ENCODE assay signal across 27 cellular contexts in the genomic region with DNA sequence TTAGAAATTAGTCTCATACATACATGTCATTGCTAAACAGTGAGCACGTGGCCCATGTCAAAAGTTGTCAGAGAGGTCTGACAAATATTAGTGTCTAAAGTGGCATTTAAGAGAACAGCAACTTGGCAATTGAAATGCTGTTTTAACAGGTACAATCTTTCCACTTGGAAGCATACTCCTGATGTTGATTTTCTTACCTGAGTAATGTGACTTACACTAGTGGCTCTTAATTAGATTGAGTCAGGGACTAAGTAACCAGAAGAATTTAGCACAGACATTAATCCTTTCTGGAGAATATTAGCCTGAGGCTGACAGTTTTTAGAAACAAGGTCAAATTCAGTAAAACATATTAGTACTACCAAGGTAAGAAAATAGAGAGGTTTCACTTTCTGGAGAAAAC.
A peak's percentile ranks its signal among the peaks of the same experiment; 100 is the strongest.
DNase-seq lines count a peak whose midpoint lies in the region; ATAC-seq and TF ChIP-seq lines count a peak whose summit lies in the region.
"Had no signal": no experiment of that assay in that cellular context is flagged by ENCODE, and none has a peak within 500 bp of the region (broad histone marks: within the 10 kb centered on the region; RNA-seq: fewer than 3 reads in every experiment).

No MANE protein-coding gene starts in this region.

- TF ChIP-seq POLR2A in breast epithelium (IDR thresholded peaks at IDR 0.05): no peak

- H3K27ac ChIP-seq in mammary epithelial cell (ENCODE audit: insufficient read depth, low read depth, low read length): no peak overlapping the region
- H3K27ac ChIP-seq in breast epithelium: no peak overlapping the region
- no peak overlapping the region for H3K27ac ChIP-seq in OCI-LY7 (ENCODE audit: low read depth, low read length, poor library complexity, severe bottlenecking)
- no peak overlapping the region for H3K27ac ChIP-seq in left lung
- H3K27ac ChIP-seq in upper lobe of right lung: no peak overlapping the region

- BruUV-seq in mammary epithelial cell (replicated peaks; lab: Mats Ljungman, UMichigan) (no TSS peak), OCI-LY7 (replicated peaks; lab: Mats Ljungman, UMichigan) (no TSS peak)

- H3K36me3 ChIP-seq in mammary epithelial cell (ENCODE audit: insufficient read depth, low read length) (no peaks in the 10 kb centered on the region), breast epithelium (no peaks in the 10 kb centered on the region), OCI-LY7 (ENCODE audit: insufficient read depth, low read length) (no peaks in the 10 kb centered on the region), left lung (no peaks in the 10 kb centered on the region), upper lobe of right lung (no peaks in the 10 kb centered on the region)
- H3K36me3 ChIP-seq: BE2C had no signal

- H3K9me2 ChIP-seq in OCI-LY7 (ENCODE audit: insufficient read depth, low read length): no peaks in the 10 kb centered on the region

- H3K4me1 ChIP-seq in mammary epithelial cell (ENCODE audit: insufficient read depth, low read length): no peaks in the 10 kb centered on the region
- H3K4me1 ChIP-seq in breast epithelium: no peaks in the 10 kb centered on the region
- no peaks in the 10 kb centered on the region for H3K4me1 ChIP-seq in OCI-LY7 (ENCODE audit: insufficient read depth, low read length, poor library complexity, severe bottlenecking)
- no peaks in the 10 kb centered on the region for H3K4me1 ChIP-seq in left lung
- no peaks in the 10 kb centered on the region for H3K4me1 ChIP-seq in upper lobe of right lung
- H3K4me1 ChIP-seq: BE2C had no signal

- intact Hi-C loops in mammary epithelial cell (cut with micrococcal nuclease): no loop called here
- intact Hi-C loops in breast epithelium (cut with DNase I; ENCODE audit: low total_unique reads): no loop called here
- intact Hi-C loops in OCI-LY7 (cut with micrococcal nuclease; ENCODE audit: unreplicated experiment): no loop called here
- intact Hi-C loops in left lung (cut with DNase I): no loop called here
- intact Hi-C loops in upper lobe of right lung (cut with DNase I): no loop called here

- DNase-seq in mammary epithelial cell (no peak), breast epithelium (ENCODE audit: low spot score in 2 of 2) (no peak), OCI-LY7 (ENCODE audit: low spot score) (no peak), left lung (peak in 1 of 2 donors; percentile 38), upper lobe of right lung (no peak), cerebellum (ENCODE audit: low spot score) (no peak), left lobe of liver (ENCODE audit: low spot score) (no peak)
- no peak for DNase-seq in effector CD8-positive, alpha-beta T cell (lab: John Stamatoyannopoulos, UW)
- DNase-seq: 8988T; ACHN; BE2C; CD8-positive, alpha-beta memory T cell; DMS79 treated with DMSO at 0.1 percent for 48 hours; GF-D8; H7; IMR-90; KG1; NCI-H1048; NCI-H1417 treated with DMSO at 0.1 percent for 48 hours; NCI-H1694 treated with DMSO at 0.1 percent for 48 hours; NCI-H2081; NCI-H226; NCI-H510A; NK-92 treated with Interleukin-12 subunit alpha and Interleukin-12 subunit beta, amount 100 ng/mL, for 24 hours; Right ventricle myocardium superior; RPMI8226; SW 1271 had no signal

- H3K4me2 ChIP-seq in mammary epithelial cell (ENCODE audit: insufficient read depth, low read depth, low read length) (no peak overlapping the region), OCI-LY7 (ENCODE audit: low read length) (no peak overlapping the region)

- no peaks in the 10 kb centered on the region for H3K9me3 ChIP-seq in mammary epithelial cell (replicated peaks; ENCODE audit: insufficient read depth, low read length)
- H3K9me3 ChIP-seq in breast epithelium: no peaks in the 10 kb centered on the region
- no peaks in the 10 kb centered on the region for H3K9me3 ChIP-seq in OCI-LY7 (ENCODE audit: low read length)
- H3K9me3 ChIP-seq in left lung: no peaks in the 10 kb centered on the region
- no peaks in the 10 kb centered on the region for H3K9me3 ChIP-seq in upper lobe of right lung
- H3K9me3 ChIP-seq: BE2C had no signal

- CTCF ChIA-PET in mammary epithelial cell (lab: Charles Lee; ENCODE audit: low non-redundant PET) (no interaction called here), OCI-LY7 (lab: Charles Lee; ENCODE audit: unreplicated experiment) (no interaction called here)

- POLR2A ChIA-PET in OCI-LY7 (lab: Charles Lee): no interaction called here

- ATAC-seq in left lung (peak; percentile 93), upper lobe of right lung (peak; percentile 81), left lobe of liver (no peak)

- WGBS in mammary epithelial cell (ENCODE audit: low coverage, missing lambda C conversion rate): 100% methylated on average over 1 of the region's 1 CpG

- H4K20me1 ChIP-seq in mammary epithelial cell (ENCODE audit: insufficient read depth, low read length) (no peaks in the 10 kb centered on the region), OCI-LY7 (ENCODE audit: insufficient read depth, low read length) (no peaks in the 10 kb centered on the region)

- no peak for TF ChIP-seq CTCF in mammary epithelial cell (conservative IDR thresholded peaks at IDR 0.05 in 1 of 2, IDR thresholded peaks at IDR 0.05 in 1 of 2; ENCODE audit: extremely low read depth in 1 of 2, insufficient read depth in 1 of 2, low read depth in 1 of 2, low read length in 2 of 2)
- no peak for TF ChIP-seq CTCF in breast epithelium (IDR thresholded peaks at IDR 0.05)
- no peak for TF ChIP-seq CTCF in OCI-LY7 (conservative IDR thresholded peaks at IDR 0.05; ENCODE audit: low read length)
- no peak for TF ChIP-seq CTCF in left lung (IDR thresholded peaks at IDR 0.05)
- TF ChIP-seq CTCF in upper lobe of right lung (IDR thresholded peaks at IDR 0.05): no peak

- no peaks in the 10 kb centered on the region for H3K27me3 ChIP-seq in mammary epithelial cell (ENCODE audit: insufficient read depth, low read length)
- no peaks in the 10 kb centered on the region for H3K27me3 ChIP-seq in breast epithelium
- no peaks in the 10 kb centered on the region for H3K27me3 ChIP-seq in left lung
- no peaks in the 10 kb centered on the region for H3K27me3 ChIP-seq in upper lobe of right lung
- H3K27me3 ChIP-seq: BE2C had no signal

- no peak overlapping the region for H3K9ac ChIP-seq in mammary epithelial cell (ENCODE audit: insufficient read depth, low read length)

- dilution Hi-C loops in mammary epithelial cell (cut with HindIII; ENCODE audit: low sequenced_read_pairs): no loop called here

- in situ Hi-C loops in mammary epithelial cell (cut with MboI; ENCODE audit: low sequenced_read_pairs in 2 of 2): no loop called here

- no peaks in the 10 kb centered on the region for H3K79me2 ChIP-seq in mammary epithelial cell (ENCODE audit: insufficient read depth, low read length)
- H3K79me2 ChIP-seq in OCI-LY7 (ENCODE audit: insufficient read depth, low read depth, low read length): no peaks in the 10 kb centered on the region

- H2AFZ ChIP-seq in mammary epithelial cell (ENCODE audit: low read depth, low read length) (peak overlapping the region; percentile 40), OCI-LY7 (ENCODE audit: low read length) (peak overlapping the region; percentile 28)

- H3K4me3 ChIP-seq in mammary epithelial cell (replicated peaks in 1 of 3; ENCODE audit: insufficient read depth in 1 of 3, low read depth in 2 of 3, low read length in 3 of 3) (no peak overlapping the region), breast epithelium (no peak overlapping the region), OCI-LY7 (ENCODE audit: low read depth, low read length, poor library complexity, severe bottlenecking) (no peak overlapping the region), left lung (no peak overlapping the region), upper lobe of right lung (no peak overlapping the region)
